Comparison of ENCODE assay signal across 13 cellular contexts in genomic region chr17:49729074-49729473, GRCh38. TPM values are rescaled to one million over a fixed set of nuclear protein-coding genes. Genes with fewer than 3 reads are reported as not detected.
A peak's percentile ranks its signal among the peaks of the same experiment; 100 is the strongest.
DNase-seq lines count a peak whose midpoint lies in the region; ATAC-seq and TF ChIP-seq lines count a peak whose summit lies in the region.
"Had no signal": no experiment of that assay in that cellular context is flagged by ENCODE, and none has a peak within 500 bp of the region (broad histone marks: within the 10 kb centered on the region; RNA-seq: fewer than 3 reads in every experiment).

No MANE protein-coding gene starts in this region.

- H3K36me3 ChIP-seq in BE2C: no peaks in the 10 kb centered on the region

- no peak for DNase-seq in activated CD8-positive, alpha-beta memory T cell treated with anti-CD3 and anti-CD28 coated beads, Interleukin-2, amount 10 ng/mL, durations not matched to agents 7 days and 5 days
- no peak for DNase-seq in activated CD8-positive, alpha-beta memory T cell treated with anti-CD3 and anti-CD28 coated beads for 24 hours
- DNase-seq in activated CD8-positive, alpha-beta T cell treated with anti-CD3 and anti-CD28 coated beads, Interleukin-2, amount 10 ng/mL, durations not matched to agents 7 days and 5 days: no peak
- DNase-seq in memory B cell (ENCODE audit: low spot score in 2 of 2) (no peak), Kasumi-1 (lab: John Stamatoyannopoulos, UW) (no peak), DMS114 treated with DMSO at 0.1 percent for 48 hours (lab: John Stamatoyannopoulos, UW; ENCODE audit: unreplicated experiment) (no peak), BE2C (no peak)
- DNase-seq: activated CD4-positive, alpha-beta T cell treated with anti-CD3 and anti-CD28 coated beads for 4 hours; DMS153; NCI-H1694; NCI-H510A treated with DMSO at 0.1 percent for 48 hours had no signal

- H3K27me3 ChIP-seq in BE2C: no peaks in the 10 kb centered on the region

- POLR2A ChIA-PET in activated CD8-positive, alpha-beta T cell treated with anti-CD3 and anti-CD28 coated beads, Interleukin-2, amount 10 ng/mL, durations not matched to agents 7 days and 5 days (lab: Charles Lee): interaction anchor here (0.8 to 2.2 kb wide), 6 partner anchors 9 to 59 kb away, joined by 3 to 7 read pairs (median 4); partner anchors contain the start of genes KAT7 and SLC35B1

- peak overlapping the region; percentile 33 for H3K27ac Mint-ChIP-seq in activated CD8-positive, alpha-beta memory T cell treated with anti-CD3 and anti-CD28 coated beads, Interleukin-2, amount 10 ng/mL, durations not matched to agents 7 days and 5 days
- H3K27ac Mint-ChIP-seq in activated CD8-positive, alpha-beta T cell treated with anti-CD3 and anti-CD28 coated beads, Interleukin-2, amount 10 ng/mL, durations not matched to agents 7 days and 5 days: peak overlapping the region; percentile 10
- peak overlapping the region; percentile 58 for H3K27ac Mint-ChIP-seq in memory B cell
- H3K27ac Mint-ChIP-seq in stimulated activated naive CD8-positive, alpha-beta T cell treated with anti-CD3 and anti-CD28 coated beads, Interleukin-15, Interleukin-2, amounts not matched to agents 100 ng/mL and 50 ng/mL, for 24 hours: peak overlapping the region; percentile 64

- ATAC-seq in activated CD8-positive, alpha-beta memory T cell treated with anti-CD3 and anti-CD28 coated beads, Interleukin-2, amount 10 ng/mL, durations not matched to agents 7 days and 5 days: no peak
- no peak for ATAC-seq in activated CD8-positive, alpha-beta T cell treated with anti-CD3 and anti-CD28 coated beads, Interleukin-2, amount 10 ng/mL, durations not matched to agents 7 days and 5 days
- ATAC-seq in memory B cell (ENCODE audit: low read depth): no peak
- ATAC-seq: HCT116 had no signal

- no peaks in the 10 kb centered on the region; the same call in 1 of the 2 replicates for H3K9me3 ChIP-seq in BE2C

- no peaks in the 10 kb centered on the region for H3K9me3 Mint-ChIP-seq in activated CD8-positive, alpha-beta memory T cell treated with anti-CD3 and anti-CD28 coated beads, Interleukin-2, amount 10 ng/mL, durations not matched to agents 7 days and 5 days (ENCODE audit: low read depth)
- no peaks in the 10 kb centered on the region for H3K9me3 Mint-ChIP-seq in activated CD8-positive, alpha-beta T cell treated with anti-CD3 and anti-CD28 coated beads, Interleukin-2, amount 10 ng/mL, durations not matched to agents 7 days and 5 days (ENCODE audit: insufficient read depth)
- H3K9me3 Mint-ChIP-seq in memory B cell: peaks cover 2% of the 10 kb centered on the region
- H3K9me3 Mint-ChIP-seq in stimulated activated naive CD8-positive, alpha-beta T cell treated with anti-CD3 and anti-CD28 coated beads, Interleukin-15, Interleukin-2, amounts not matched to agents 100 ng/mL and 50 ng/mL, for 24 hours: no peaks in the 10 kb centered on the region

- H3K4me1 Mint-ChIP-seq in activated CD8-positive, alpha-beta memory T cell treated with anti-CD3 and anti-CD28 coated beads, Interleukin-2, amount 10 ng/mL, durations not matched to agents 7 days and 5 days: peaks cover 50% of the 10 kb centered on the region
- H3K4me1 Mint-ChIP-seq in activated CD8-positive, alpha-beta T cell treated with anti-CD3 and anti-CD28 coated beads, Interleukin-2, amount 10 ng/mL, durations not matched to agents 7 days and 5 days (ENCODE audit: low read depth): peaks cover 34% of the 10 kb centered on the region
- peaks cover 36% of the 10 kb centered on the region for H3K4me1 Mint-ChIP-seq in memory B cell
- H3K4me1 Mint-ChIP-seq in stimulated activated naive CD8-positive, alpha-beta T cell treated with anti-CD3 and anti-CD28 coated beads, Interleukin-15, Interleukin-2, amounts not matched to agents 100 ng/mL and 50 ng/mL, for 24 hours (ENCODE audit: low read depth): peaks cover 58% of the 10 kb centered on the region

- peaks cover 63% of the 10 kb centered on the region for H3K36me3 Mint-ChIP-seq in activated CD8-positive, alpha-beta memory T cell treated with anti-CD3 and anti-CD28 coated beads, Interleukin-2, amount 10 ng/mL, durations not matched to agents 7 days and 5 days
- peaks cover 60% of the 10 kb centered on the region for H3K36me3 Mint-ChIP-seq in activated CD8-positive, alpha-beta T cell treated with anti-CD3 and anti-CD28 coated beads, Interleukin-2, amount 10 ng/mL, durations not matched to agents 7 days and 5 days (ENCODE audit: low read depth)
- peaks cover 30% of the 10 kb centered on the region for H3K36me3 Mint-ChIP-seq in memory B cell
- H3K36me3 Mint-ChIP-seq in stimulated activated naive CD8-positive, alpha-beta T cell treated with anti-CD3 and anti-CD28 coated beads, Interleukin-15, Interleukin-2, amounts not matched to agents 100 ng/mL and 50 ng/mL, for 24 hours (ENCODE audit: low read depth): peaks cover 30% of the 10 kb centered on the region

- no peaks in the 10 kb centered on the region for H3K4me1 ChIP-seq in BE2C

- H3K27me3 Mint-ChIP-seq in activated CD8-positive, alpha-beta memory T cell treated with anti-CD3 and anti-CD28 coated beads, Interleukin-2, amount 10 ng/mL, durations not matched to agents 7 days and 5 days: no peaks in the 10 kb centered on the region
- no peaks in the 10 kb centered on the region for H3K27me3 Mint-ChIP-seq in activated CD8-positive, alpha-beta T cell treated with anti-CD3 and anti-CD28 coated beads, Interleukin-2, amount 10 ng/mL, durations not matched to agents 7 days and 5 days (ENCODE audit: low read depth)
- no peaks in the 10 kb centered on the region for H3K27me3 Mint-ChIP-seq in memory B cell
- H3K27me3 Mint-ChIP-seq in stimulated activated naive CD8-positive, alpha-beta T cell treated with anti-CD3 and anti-CD28 coated beads, Interleukin-15, Interleukin-2, amounts not matched to agents 100 ng/mL and 50 ng/mL, for 24 hours: no peaks in the 10 kb centered on the region

- no peak overlapping the region for H3K4me3 Mint-ChIP-seq in activated CD8-positive, alpha-beta memory T cell treated with anti-CD3 and anti-CD28 coated beads, Interleukin-2, amount 10 ng/mL, durations not matched to agents 7 days and 5 days
- no peak overlapping the region for H3K4me3 Mint-ChIP-seq in activated CD8-positive, alpha-beta T cell treated with anti-CD3 and anti-CD28 coated beads, Interleukin-2, amount 10 ng/mL, durations not matched to agents 7 days and 5 days
- no peak overlapping the region for H3K4me3 Mint-ChIP-seq in memory B cell
- no peak overlapping the region for H3K4me3 Mint-ChIP-seq in stimulated activated naive CD8-positive, alpha-beta T cell treated with anti-CD3 and anti-CD28 coated beads, Interleukin-15, Interleukin-2, amounts not matched to agents 100 ng/mL and 50 ng/mL, for 24 hours

- H3K4me3 ChIP-seq in BE2C (ENCODE audit: low read depth, low read length): no peak overlapping the region

- CTCF ChIA-PET in activated CD8-positive, alpha-beta memory T cell treated with anti-CD3 and anti-CD28 coated beads, Interleukin-2, amount 10 ng/mL, durations not matched to agents 7 days and 5 days (lab: Charles Lee): interaction anchor here (1.2 to 2.5 kb wide), 4 partner anchors 14 to 28 kb away, joined by 3 to 9 read pairs (median 4); partner anchors contain the start of gene SLC35B1
- CTCF ChIA-PET in activated CD8-positive, alpha-beta T cell treated with anti-CD3 and anti-CD28 coated beads, Interleukin-2, amount 10 ng/mL, durations not matched to agents 7 days and 5 days (lab: Charles Lee): interaction anchor here (1.3 to 3.2 kb wide), 5 partner anchors 10 to 57 kb away, joined by 3 to 12 read pairs (median 7); partner anchors contain the start of gene SLC35B1

- no peak for TF ChIP-seq CTCF in BE2C (IDR thresholded peaks at IDR 0.05; ENCODE audit: low read depth, low read length)

RNA-seq across cellular contexts. Expression of gene SLC35B1, which starts 21.3 kb away (rescaled TPM):
- 10 to 100 TPM; 47.3 to 78.1 TPM for total RNA-seq in activated CD8-positive, alpha-beta memory T cell treated with anti-CD3 and anti-CD28 coated beads, Interleukin-2, amount 10 ng/mL, durations not matched to agents 7 days and 5 days
- total RNA-seq in activated CD8-positive, alpha-beta T cell treated with anti-CD3 and anti-CD28 coated beads, Interleukin-2, amount 10 ng/mL, durations not matched to agents 7 days and 5 days: 10 to 100 TPM; 50.7 to 62.6 TPM
- 250 TPM for polyA plus RNA-seq in BE2C (2012; ENCODE audit: insufficient read depth, insufficient read length, low read depth)

RNA-seq across cellular contexts. Expression of gene FAM117A, which starts 34.9 kb away (rescaled TPM):
- 10 to 100 TPM; 31.6 to 44.9 TPM for total RNA-seq in activated CD8-positive, alpha-beta memory T cell treated with anti-CD3 and anti-CD28 coated beads, Interleukin-2, amount 10 ng/mL, durations not matched to agents 7 days and 5 days
- 10 to 100 TPM; 20.8 to 23.5 TPM for total RNA-seq in activated CD8-positive, alpha-beta T cell treated with anti-CD3 and anti-CD28 coated beads, Interleukin-2, amount 10 ng/mL, durations not matched to agents 7 days and 5 days
- polyA plus RNA-seq in BE2C (2012; ENCODE audit: insufficient read depth, insufficient read length, low read depth): 17.0 TPM

RNA-seq across cellular contexts. Expression of gene SPOP, which starts 51.2 kb away (rescaled TPM):
- total RNA-seq in activated CD8-positive, alpha-beta memory T cell treated with anti-CD3 and anti-CD28 coated beads, Interleukin-2, amount 10 ng/mL, durations not matched to agents 7 days and 5 days: 10 to 100 TPM; 49.7 to 51.5 TPM
- 10 to 100 TPM; 49.5 to 52.0 TPM for total RNA-seq in activated CD8-positive, alpha-beta T cell treated with anti-CD3 and anti-CD28 coated beads, Interleukin-2, amount 10 ng/mL, durations not matched to agents 7 days and 5 days
- 77.2 TPM for polyA plus RNA-seq in BE2C (2012; ENCODE audit: insufficient read depth, insufficient read length, low read depth)

RNA-seq across cellular contexts. Expression of gene KAT7, which starts 59.4 kb away (rescaled TPM):
- total RNA-seq in activated CD8-positive, alpha-beta memory T cell treated with anti-CD3 and anti-CD28 coated beads, Interleukin-2, amount 10 ng/mL, durations not matched to agents 7 days and 5 days: 10 to 100 TPM; 76.9 to 80.6 TPM
- 10 to 100 TPM; 75.8 to 76.0 TPM for total RNA-seq in activated CD8-positive, alpha-beta T cell treated with anti-CD3 and anti-CD28 coated beads, Interleukin-2, amount 10 ng/mL, durations not matched to agents 7 days and 5 days
- 38.5 TPM for polyA plus RNA-seq in BE2C (2012; ENCODE audit: insufficient read depth, insufficient read length, low read depth)

Comparison
In these comparisons a context has a peak if more than half of its experiments do, and no peak if none do; other contexts are left out.
1. H3K27ac Mint-ChIP-seq: peak in every context shown above with its lines; median percentile 64 in stimulated activated naive CD8-positive, alpha-beta T cell treated with anti-CD3 and anti-CD28 coated beads, Interleukin-15, Interleukin-2, amounts not matched to agents 100 ng/mL and 50 ng/mL, for 24 hours; 58 in memory B cell; 33 in activated CD8-positive, alpha-beta memory T cell treated with anti-CD3 and anti-CD28 coated beads, Interleukin-2, amount 10 ng/mL, durations not matched to agents 7 days and 5 days; 10 in activated CD8-positive, alpha-beta T cell treated with anti-CD3 and anti-CD28 coated beads, Interleukin-2, amount 10 ng/mL, durations not matched to agents 7 days and 5 days.